1 cellular context compared by ENCODE assay signal in genomic region chr2:75570024-75570947, GRCh38.
A peak's percentile ranks its signal among the peaks of the same experiment; 100 is the strongest.
TF ChIP-seq lines count a peak whose summit lies in the region.

No MANE protein-coding gene starts in this region.

TF ChIP-seq in HepG2, 621 proteins besides CTCF, POLR2A, EP300 and RAD21 (continued from another document):
- TF ChIP-seq ZHX2 (IDR thresholded peaks at IDR 0.05; ENCODE audit: low read depth) = no peak
- no peak for TF ChIP-seq ZHX2 (CRISPR knock-in tag; IDR thresholded peaks at IDR 0.05; ENCODE audit: borderline replicate concordance)
- TF ChIP-seq ZNF607 (CRISPR knock-in tag; IDR thresholded peaks at IDR 0.05; ENCODE audit: borderline replicate concordance) = peak; percentile 75; the same call in 1 of the 2 replicates
- 0 out of 2 replicates have a peak, but pooled peaks have one; percentile 16 for TF ChIP-seq ZBTB38 (CRISPR knock-in tag; IDR thresholded peaks at IDR 0.05)
- 0 out of 2 replicates have a peak, but pooled peaks have one; percentile 32 for TF ChIP-seq FOXO1 (CRISPR knock-in tag; IDR thresholded peaks at IDR 0.05)
- no peak for TF ChIP-seq SP1 (IDR thresholded peaks at IDR 0.05)
- TF ChIP-seq SP1 (CRISPR knock-in tag; IDR thresholded peaks at IDR 0.05) = no peak
- TF ChIP-seq ZSCAN9 (CRISPR knock-in tag; IDR thresholded peaks at IDR 0.05; ENCODE audit: borderline replicate concordance) = no peak
- no peak for TF ChIP-seq CREB1 (IDR thresholded peaks at IDR 0.05)
- 0 out of 2 replicates have a peak, but pooled peaks have one; percentile 4 for TF ChIP-seq CREB1 (CRISPR knock-in tag; IDR thresholded peaks at IDR 0.05)
- TF ChIP-seq ZNF101 (CRISPR knock-in tag; IDR thresholded peaks at IDR 0.05; ENCODE audit: borderline replicate concordance, low read depth) = no peak; the same call in 1 of the 2 replicates
- TF ChIP-seq ZHX1 (CRISPR knock-in tag; IDR thresholded peaks at IDR 0.05; ENCODE audit: low read depth) = no peak
- TF ChIP-seq CSRNP1 (CRISPR knock-in tag; IDR thresholded peaks at IDR 0.05) = no peak
- TF ChIP-seq ZNF660 (CRISPR knock-in tag; IDR thresholded peaks at IDR 0.05; ENCODE audit: borderline replicate concordance, low read depth) = no peak
- no peak for TF ChIP-seq ZBTB46 (CRISPR knock-in tag; IDR thresholded peaks at IDR 0.05; ENCODE audit: borderline replicate concordance)
- TF ChIP-seq IRF2 (CRISPR knock-in tag; IDR thresholded peaks at IDR 0.05) = no peak
- no peak for TF ChIP-seq ZBTB26 (CRISPR knock-in tag; IDR thresholded peaks at IDR 0.05; ENCODE audit: borderline replicate concordance)
- TF ChIP-seq NFE2L2 (IDR thresholded peaks at IDR 0.05; ENCODE audit: low read length) = no peak
- no peak for TF ChIP-seq DDIT3 (CRISPR knock-in tag; IDR thresholded peaks at IDR 0.05)
- no peak for TF ChIP-seq ZNF670 (CRISPR knock-in tag; IDR thresholded peaks at IDR 0.05; ENCODE audit: borderline replicate concordance)
- TF ChIP-seq ZKSCAN8 (CRISPR knock-in tag; IDR thresholded peaks at IDR 0.05; ENCODE audit: borderline replicate concordance) = 0 out of 2 replicates have a peak, but pooled peaks have one; percentile 12
- TF ChIP-seq NR2F2 (IDR thresholded peaks at IDR 0.05; ENCODE audit: borderline replicate concordance, low read depth) = no peak
- no peak for TF ChIP-seq ZNF331 (CRISPR knock-in tag; IDR thresholded peaks at IDR 0.05)
- TF ChIP-seq BCL3 (CRISPR knock-in tag; IDR thresholded peaks at IDR 0.05) = no peak; the same call in 1 of the 2 replicates
- TF ChIP-seq ATF2 (CRISPR knock-in tag; IDR thresholded peaks at IDR 0.05) = no peak
- peak; percentile 91; the same call in 1 of the 2 replicates for TF ChIP-seq ZNF34 (CRISPR knock-in tag; IDR thresholded peaks at IDR 0.05; ENCODE audit: borderline replicate concordance)
